13 cellular contexts compared by ENCODE assay signal in genomic region chr9:111633389-111633736, GRCh38. TPM values are rescaled to one million over a fixed set of nuclear protein-coding genes. Genes with fewer than 3 reads are reported as not detected.
DNase-seq lines count a peak whose midpoint lies in the region; ATAC-seq and TF ChIP-seq lines count a peak whose summit lies in the region.
"Had no signal": no experiment of that assay in that cellular context is flagged by ENCODE, and none has a peak within 500 bp of the region (broad histone marks: within the 10 kb centered on the region; RNA-seq: fewer than 3 reads in every experiment).

No MANE protein-coding gene starts in this region.

- CTCF ChIA-PET in Calu3 (lab: Charles Lee), result no interaction called here

- H3K36me3 Mint-ChIP-seq in Calu3 (ENCODE audit: insufficient read depth, unreplicated experiment), result peaks cover 20% of the 10 kb centered on the region
- peaks cover 12% of the 10 kb centered on the region for H3K36me3 Mint-ChIP-seq in activated T-helper 1 cell treated with anti-CD3 and anti-CD28 coated beads, Interleukin-12 subunit alpha, Interleukin-12 subunit beta, Interleukin-2, Interleukin-4 antibody, amounts not matched to agents 30 ng/mL and 10 ng/mL and 1 ng/mL, durations not matched to agents 14 hours and 24 hours and 36 hours (ENCODE audit: low read depth)

- peaks cover 70% of the 10 kb centered on the region for H3K79me2 ChIP-seq in ACC112 (ENCODE audit: control insufficient read depth, insufficient read depth, low read length, unreplicated experiment)

- intact Hi-C loops in Calu3 (cut with micrococcal nuclease; ENCODE audit: unreplicated experiment), result loop anchor here (10.0 kb wide), 1 partner anchor 91 kb away; no protein-coding TSS in a partner anchor
- intact Hi-C loops in activated T-helper 1 cell treated with anti-CD3 and anti-CD28 coated beads, Interleukin-12 subunit alpha, Interleukin-12 subunit beta, Interleukin-2, Interleukin-4 antibody, amounts not matched to agents 30 ng/mL and 10 ng/mL and 1 ng/mL, durations not matched to agents 14 hours and 24 hours and 36 hours (cut with micrococcal nuclease), result loop anchor here (5.0 to 10.0 kb wide), 4 partner anchors 261 to 1376 kb away; partner anchors contain the start of genes SUSD1, TXN and UGCG

- BruUV-seq in Calu3 (replicated peaks; lab: Mats Ljungman, UMichigan), result no TSS peak

- H3K27ac Mint-ChIP-seq in Calu3 (ENCODE audit: unreplicated experiment), result no peak overlapping the region
- H3K27ac Mint-ChIP-seq in activated T-helper 1 cell treated with anti-CD3 and anti-CD28 coated beads, Interleukin-12 subunit alpha, Interleukin-12 subunit beta, Interleukin-2, Interleukin-4 antibody, amounts not matched to agents 30 ng/mL and 10 ng/mL and 1 ng/mL, durations not matched to agents 14 hours and 24 hours and 36 hours, result no peak overlapping the region

- H3K27me3 ChIP-seq in ACC112 (ENCODE audit: insufficient read depth, low read length), result no peaks in the 10 kb centered on the region

- ATAC-seq in left lobe of liver (peak; percentile 36), HG03457 (IDR thresholded peaks at IDR 0.05; ENCODE audit: unreplicated experiment) (no peak)
- ATAC-seq: left colon had no signal

- H3K27me3 Mint-ChIP-seq in Calu3 (ENCODE audit: unreplicated experiment), result no peaks in the 10 kb centered on the region
- H3K27me3 Mint-ChIP-seq in activated T-helper 1 cell treated with anti-CD3 and anti-CD28 coated beads, Interleukin-12 subunit alpha, Interleukin-12 subunit beta, Interleukin-2, Interleukin-4 antibody, amounts not matched to agents 30 ng/mL and 10 ng/mL and 1 ng/mL, durations not matched to agents 14 hours and 24 hours and 36 hours (ENCODE audit: insufficient read depth), result no peaks in the 10 kb centered on the region

- peaks cover 20% of the 10 kb centered on the region for H3K4me1 Mint-ChIP-seq in Calu3 (ENCODE audit: low read depth, unreplicated experiment)
- H3K4me1 Mint-ChIP-seq in activated T-helper 1 cell treated with anti-CD3 and anti-CD28 coated beads, Interleukin-12 subunit alpha, Interleukin-12 subunit beta, Interleukin-2, Interleukin-4 antibody, amounts not matched to agents 30 ng/mL and 10 ng/mL and 1 ng/mL, durations not matched to agents 14 hours and 24 hours and 36 hours (ENCODE audit: low read depth), result peaks cover 54% of the 10 kb centered on the region

- no peaks in the 10 kb centered on the region for H3K9me3 Mint-ChIP-seq in Calu3 (ENCODE audit: low read depth, unreplicated experiment)
- H3K9me3 Mint-ChIP-seq in activated T-helper 1 cell treated with anti-CD3 and anti-CD28 coated beads, Interleukin-12 subunit alpha, Interleukin-12 subunit beta, Interleukin-2, Interleukin-4 antibody, amounts not matched to agents 30 ng/mL and 10 ng/mL and 1 ng/mL, durations not matched to agents 14 hours and 24 hours and 36 hours, result no peaks in the 10 kb centered on the region

- peaks cover 34% of the 10 kb centered on the region for H3K4me1 ChIP-seq in ACC112 (ENCODE audit: control insufficient read depth, insufficient read depth, low read length, unreplicated experiment)

- no peak overlapping the region for H2AFZ ChIP-seq in ACC112 (ENCODE audit: low read length, unreplicated experiment)

- DNase-seq in Calu3 (no peak), left lobe of liver (ENCODE audit: low spot score) (peak; percentile 65), HUDEP-2 (lab: John Stamatoyannopoulos, UW; ENCODE audit: unreplicated experiment in 76 of 76) (no peak)
- DNase-seq in activated T-helper 1 cell treated with anti-CD3 and anti-CD28 coated beads, Interleukin-12 subunit alpha, Interleukin-12 subunit beta, Interleukin-2, Interleukin-4 antibody, amounts not matched to agents 30 ng/mL and 10 ng/mL and 1 ng/mL, durations not matched to agents 14 hours and 24 hours and 36 hours (ENCODE audit: low spot score), result no peak
- no peak for DNase-seq in activated CD4-positive, CD25-positive, alpha-beta regulatory T cell (lab: John Stamatoyannopoulos, UW)
- no peak for DNase-seq in stimulated activated CD4-positive, alpha-beta T cell treated with anti-CD3 and anti-CD28 coated beads, Interleukin-2, amount 100 ng/mL, for 48 hours
- DNase-seq: NCI-H1436; NCI-H774; nucleus accumbens; stimulated activated CD4-positive, alpha-beta T cell treated with anti-CD3 and anti-CD28 coated beads, Interleukin-2, amount 100 ng/mL, for 24 hours had no signal

- no peak overlapping the region for H3K27ac ChIP-seq in ACC112 (ENCODE audit: low read depth, low read length)

- peak overlapping the region; percentile 97 for H3K4me3 Mint-ChIP-seq in Calu3 (ENCODE audit: low read depth, unreplicated experiment)
- peak overlapping the region; percentile 98 for H3K4me3 Mint-ChIP-seq in activated T-helper 1 cell treated with anti-CD3 and anti-CD28 coated beads, Interleukin-12 subunit alpha, Interleukin-12 subunit beta, Interleukin-2, Interleukin-4 antibody, amounts not matched to agents 30 ng/mL and 10 ng/mL and 1 ng/mL, durations not matched to agents 14 hours and 24 hours and 36 hours

- peak overlapping the region; percentile 99 for H3K4me3 ChIP-seq in ACC112 (ENCODE audit: low read depth, low read length)

- TF ChIP-seq CTCF in Calu3 (IDR thresholded peaks at IDR 0.05; ENCODE audit: unreplicated experiment), result no peak

- H3K36me3 ChIP-seq in ACC112 (ENCODE audit: insufficient read depth, low read length), result 0 out of 2 replicates have a peak, but pooled peaks cover 5% of the 10 kb centered on the region

RNA-seq across cellular contexts. Expression of gene DNAJC25, which starts 2.2 kb away (rescaled TPM):
- total RNA-seq in Calu3 (2022) (5.0 and 6.3 TPM in 2 replicates), left lobe of liver (21.7 TPM)
- 5.8 and 6.1 TPM in 2 replicates for total RNA-seq in activated T-helper 1 cell treated with anti-CD3 and anti-CD28 coated beads, Interleukin-12 subunit alpha, Interleukin-12 subunit beta, Interleukin-2, Interleukin-4 antibody, amounts not matched to agents 30 ng/mL and 10 ng/mL and 1 ng/mL, durations not matched to agents 14 hours and 24 hours and 36 hours

RNA-seq across cellular contexts. Expression of gene GNG10, which starts 28.0 kb away (rescaled TPM):
- 17.8 and 21.5 TPM in 2 replicates for total RNA-seq in Calu3 (2022)
- total RNA-seq in activated T-helper 1 cell treated with anti-CD3 and anti-CD28 coated beads, Interleukin-12 subunit alpha, Interleukin-12 subunit beta, Interleukin-2, Interleukin-4 antibody, amounts not matched to agents 30 ng/mL and 10 ng/mL and 1 ng/mL, durations not matched to agents 14 hours and 24 hours and 36 hours, result 30.7 and 35.4 TPM in 2 replicates
- 6.3 TPM for total RNA-seq in left lobe of liver

RNA-seq across cellular contexts. Expression of gene PTGR1, which starts 33.9 kb away (rescaled TPM):
- total RNA-seq in Calu3 (2022) (22.3 and 24.2 TPM in 2 replicates), left lobe of liver (526 TPM)
- 1.3 and 1.8 TPM in 2 replicates for total RNA-seq in activated T-helper 1 cell treated with anti-CD3 and anti-CD28 coated beads, Interleukin-12 subunit alpha, Interleukin-12 subunit beta, Interleukin-2, Interleukin-4 antibody, amounts not matched to agents 30 ng/mL and 10 ng/mL and 1 ng/mL, durations not matched to agents 14 hours and 24 hours and 36 hours

Comparison
In these comparisons a context has a peak if more than half of its experiments do, and no peak if none do; other contexts are left out.
1. RNA of gene PTGR1, which starts 33.9 kb away (total RNA-seq): 526 TPM in left lobe of liver (single experiment); 22.3 to 24.2 TPM in Calu3 and 1.3 to 1.8 TPM in activated T-helper 1 cell treated with anti-CD3 and anti-CD28 coated beads, Interleukin-12 subunit alpha, Interleukin-12 subunit beta, Interleukin-2, Interleukin-4 antibody, amounts not matched to agents 30 ng/mL and 10 ng/mL and 1 ng/mL, durations not matched to agents 14 hours and 24 hours and 36 hours; every median in the first group is over 10 times any median in the second.